In genomic region chr13:32314968-32315254, GRCh38 we compare ENCODE assay signal across 8 cellular contexts. TPM values are rescaled to one million over a fixed set of nuclear protein-coding genes. Genes with fewer than 3 reads are reported as not detected.
DNase-seq lines count a peak whose midpoint lies in the region; ATAC-seq, FAIRE-seq and TF ChIP-seq lines count a peak whose summit lies in the region.

No MANE protein-coding gene starts in this region.

- H3K9me3 Mint-ChIP-seq in GM23338, result no peaks in the 10 kb centered on the region
- H3K9me3 Mint-ChIP-seq in activated CD4-positive, alpha-beta T cell treated with anti-CD3 and anti-CD28 coated beads, Interleukin-2, amount 10 ng/mL, durations not matched to agents 7 days and 5 days, result no peaks in the 10 kb centered on the region
- no peaks in the 10 kb centered on the region for H3K9me3 Mint-ChIP-seq in stimulated activated naive CD8-positive, alpha-beta T cell treated with anti-CD3 and anti-CD28 coated beads, Interleukin-15, Interleukin-2, amounts not matched to agents 100 ng/mL and 50 ng/mL, for 24 hours

- peak overlapping the region; percentile 25; the same call in 1 of the 2 replicates for H3K18ac ChIP-seq in H1 (ENCODE audit: extremely low read depth, low read length)

- H2BK120ac ChIP-seq in H1 (replicated peaks; ENCODE audit: low read depth, low read length), result no peak overlapping the region

- H3K36me3 ChIP-seq in GM23338 (ENCODE audit: insufficient read depth), result peaks cover 3% of the 10 kb centered on the region; the same call in 1 of the 2 replicates
- no peaks in the 10 kb centered on the region for H3K36me3 ChIP-seq in MM.1S (replicated peaks; ENCODE audit: insufficient read depth, low read length)
- H3K36me3 ChIP-seq in H1 (ENCODE audit: control insufficient read depth in 2 of 4, insufficient read depth in 4 of 4, low read length in 3 of 4), result peaks cover 0 to 8% (median 2%) of the 10 kb centered on the region in 4 experiments; a peak in 4 of 8 replicates
- H3K36me3 ChIP-seq in mucosa of rectum (ENCODE audit: control insufficient read depth in 2 of 2, insufficient read depth in 2 of 2, low read length in 2 of 2), result no peaks in the 10 kb centered on the region

- DNase-seq in GM03348 (ENCODE audit: low spot score) (peak; percentile 48), GM23338 (ENCODE audit: low spot score) (peak; percentile 85), MM.1S (peak; percentile 6), H1 (ENCODE audit: low read depth in 1 of 2, low spot score in 2 of 2) (no peak), ureter (ENCODE audit: low spot score) (no peak)
- DNase-seq in activated CD4-positive, alpha-beta T cell treated with anti-CD3 and anti-CD28 coated beads, Interleukin-2, amount 10 ng/mL, durations not matched to agents 7 days and 5 days, result peak; percentile 69

- H4K5ac ChIP-seq in H1 (ENCODE audit: insufficient read length, low read depth, low read length), result peak overlapping the region; percentile 89

- no peak overlapping the region for H2BK20ac ChIP-seq in H1 (ENCODE audit: low read length)

- H4K91ac ChIP-seq in H1 (replicated peaks; ENCODE audit: insufficient read length, low read length), result peak overlapping the region; percentile 72

- no peak overlapping the region for H2BK12ac ChIP-seq in H1 (ENCODE audit: low read depth, low read length)

- H3K14ac ChIP-seq in H1 (ENCODE audit: insufficient read length), result no peak overlapping the region

- H4K8ac ChIP-seq in H1 (ENCODE audit: extremely low read depth, insufficient read depth, low read length), result peak overlapping the region; percentile 96; the same call in 1 of the 2 replicates

- peak overlapping the region; percentile 99 for H3K27ac Mint-ChIP-seq in GM23338
- H3K27ac Mint-ChIP-seq in activated CD4-positive, alpha-beta T cell treated with anti-CD3 and anti-CD28 coated beads, Interleukin-2, amount 10 ng/mL, durations not matched to agents 7 days and 5 days, result peak overlapping the region; percentile 100
- H3K27ac Mint-ChIP-seq in stimulated activated naive CD8-positive, alpha-beta T cell treated with anti-CD3 and anti-CD28 coated beads, Interleukin-15, Interleukin-2, amounts not matched to agents 100 ng/mL and 50 ng/mL, for 24 hours, result peak overlapping the region; percentile 99

- H3K79me2 ChIP-seq in GM23338 (replicated peaks; ENCODE audit: insufficient read depth) (no peaks in the 10 kb centered on the region), MM.1S (ENCODE audit: low read length) (no peaks in the 10 kb centered on the region), H1 (ENCODE audit: control insufficient read depth in 1 of 2, insufficient read depth in 2 of 2, low read length in 2 of 2) (no peaks in the 10 kb centered on the region)

- no peak overlapping the region for H3K23ac ChIP-seq in H1 (ENCODE audit: insufficient read length)

- H3K56ac ChIP-seq in H1 (replicated peaks; ENCODE audit: insufficient read length, low read depth, low read length), result peak overlapping the region; percentile 38

- H3K79me1 ChIP-seq in H1 (ENCODE audit: low read depth, low read length), result no peaks in the 10 kb centered on the region

- CTCF ChIA-PET in activated CD4-positive, alpha-beta T cell treated with anti-CD3 and anti-CD28 coated beads, Interleukin-2, amount 10 ng/mL, durations not matched to agents 7 days and 5 days (lab: Charles Lee), result interaction anchor here (0.5 to 2.3 kb wide), 9 partner anchors 12 to 405 kb away, joined by 3 to 11 read pairs (median 3); no protein-coding TSS in a partner anchor
- CTCF ChIA-PET in H1 (lab: Charles Lee; ENCODE audit: partially characterized antibody), result interaction anchor here (0.6 to 1.5 kb wide), 7 partner anchors 26 to 469 kb away, joined by 3 to 9 read pairs (median 3); no protein-coding TSS in a partner anchor

- TF ChIP-seq CTCF in GM23338 (conservative IDR thresholded peaks at IDR 0.05; ENCODE audit: low read depth in 2 of 2) (no peak), MM.1S (IDR thresholded peaks at IDR 0.05; ENCODE audit: low read length) (no peak), H1 (IDR thresholded peaks at IDR 0.05; ENCODE audit: control extremely low read depth in 1 of 3, insufficient read depth in 1 of 3, low read depth in 1 of 3, low read length in 3 of 3) (no peak)

- H3K23me2 ChIP-seq in H1 (ENCODE audit: low read depth, low read length), result peaks cover 10% of the 10 kb centered on the region

- 16% methylated on average over 7 of the region's 7 CpGs; no CpG with 5 or more reads in 1 of the 2 experiments for WGBS in H1 (ENCODE audit: extremely low coverage in 1 of 2, insufficient coverage in 1 of 2, insufficient read length in 1 of 2, insufficient replicate concordance in 2 of 2, low coverage in 1 of 2, low lambda C conversion rate in 2 of 2, missing lambda C conversion rate in 1 of 2), 2 experiments

- H3K27ac ChIP-seq in GM23338 (ENCODE audit: low read depth) (peak overlapping the region; percentile 93), MM.1S (ENCODE audit: low read length) (peak overlapping the region; percentile 90), H1 (ENCODE audit: low read depth, low read length) (peak overlapping the region; percentile 93), mucosa of rectum (ENCODE audit: low read depth in 2 of 2, low read length in 2 of 2) (peak overlapping the region; percentile 92 to 97)

- no peaks in the 10 kb centered on the region; the same call in 1 of the 2 replicates for H3K4me1 ChIP-seq in GM23338 (ENCODE audit: insufficient read depth)
- H3K4me1 ChIP-seq in MM.1S (ENCODE audit: low read length), result 0 out of 2 replicates have a peak, but pooled peaks cover 3% of the 10 kb centered on the region
- peaks cover 0 to 5% (median under 1%) of the 10 kb centered on the region in 4 experiments; a peak in 5 of 7 replicates for H3K4me1 ChIP-seq in H1 (replicated peaks in 1 of 4; ENCODE audit: control insufficient read depth in 3 of 4, insufficient read depth in 4 of 4, low read length in 3 of 4)
- peaks cover 1 to 2% of the 10 kb centered on the region in 2 donors for H3K4me1 ChIP-seq in mucosa of rectum (ENCODE audit: control insufficient read depth in 2 of 2, insufficient read depth in 2 of 2, low read length in 2 of 2)

- H3K4me3 Mint-ChIP-seq in GM23338, result peak overlapping the region; percentile 88
- H3K4me3 Mint-ChIP-seq in activated CD4-positive, alpha-beta T cell treated with anti-CD3 and anti-CD28 coated beads, Interleukin-2, amount 10 ng/mL, durations not matched to agents 7 days and 5 days, result peak overlapping the region; percentile 89
- peak overlapping the region; percentile 92 for H3K4me3 Mint-ChIP-seq in stimulated activated naive CD8-positive, alpha-beta T cell treated with anti-CD3 and anti-CD28 coated beads, Interleukin-15, Interleukin-2, amounts not matched to agents 100 ng/mL and 50 ng/mL, for 24 hours

- H3K9me2 ChIP-seq in GM23338 (ENCODE audit: insufficient read depth) (no peaks in the 10 kb centered on the region), MM.1S (replicated peaks; ENCODE audit: insufficient read depth, low read length) (no peaks in the 10 kb centered on the region)

- peaks cover 9% of the 10 kb centered on the region for H3K27me3 Mint-ChIP-seq in GM23338 (ENCODE audit: insufficient read depth, low read depth, poor library complexity)
- H3K27me3 Mint-ChIP-seq in activated CD4-positive, alpha-beta T cell treated with anti-CD3 and anti-CD28 coated beads, Interleukin-2, amount 10 ng/mL, durations not matched to agents 7 days and 5 days, result no peaks in the 10 kb centered on the region
- no peaks in the 10 kb centered on the region for H3K27me3 Mint-ChIP-seq in stimulated activated naive CD8-positive, alpha-beta T cell treated with anti-CD3 and anti-CD28 coated beads, Interleukin-15, Interleukin-2, amounts not matched to agents 100 ng/mL and 50 ng/mL, for 24 hours

- H2AFZ ChIP-seq in GM23338, result peak overlapping the region; percentile 57
- H2AFZ ChIP-seq in MM.1S (ENCODE audit: low read length), result peak overlapping the region; percentile 95
- H2AFZ ChIP-seq in H1 (ENCODE audit: low read length), result peak overlapping the region; percentile 93

- H3K4me1 Mint-ChIP-seq in GM23338, result peaks cover 10% of the 10 kb centered on the region
- H3K4me1 Mint-ChIP-seq in activated CD4-positive, alpha-beta T cell treated with anti-CD3 and anti-CD28 coated beads, Interleukin-2, amount 10 ng/mL, durations not matched to agents 7 days and 5 days, result peaks cover 43% of the 10 kb centered on the region
- peaks cover 18% of the 10 kb centered on the region for H3K4me1 Mint-ChIP-seq in stimulated activated naive CD8-positive, alpha-beta T cell treated with anti-CD3 and anti-CD28 coated beads, Interleukin-15, Interleukin-2, amounts not matched to agents 100 ng/mL and 50 ng/mL, for 24 hours (ENCODE audit: low read depth)

- no peak overlapping the region for H2AK5ac ChIP-seq in H1 (ENCODE audit: low read depth, low read length)

- H3K27me3 ChIP-seq in GM23338 (ENCODE audit: insufficient read depth), result no peaks in the 10 kb centered on the region
- H3K27me3 ChIP-seq in MM.1S (replicated peaks; ENCODE audit: insufficient read depth, low read length), result no peaks in the 10 kb centered on the region
- H3K27me3 ChIP-seq in H1 (replicated peaks in 1 of 4; ENCODE audit: control insufficient read depth in 3 of 4, extremely low read depth in 1 of 4, insufficient read depth in 3 of 4, low read length in 3 of 4), result no peaks in the 10 kb centered on the region
- no peaks in the 10 kb centered on the region for H3K27me3 ChIP-seq in mucosa of rectum (ENCODE audit: control insufficient read depth in 2 of 2, insufficient read depth in 2 of 2, low read length in 2 of 2)

- no peak overlapping the region for H3K4ac ChIP-seq in H1 (replicated peaks; ENCODE audit: insufficient read length, low read depth, low read length)

- FAIRE-seq in H1 (lab: Jason Lieb, UNC), result no peak

- H3K9ac ChIP-seq in MM.1S (ENCODE audit: low read length), result peak overlapping the region; percentile 90
- H3K9ac ChIP-seq in H1 (replicated peaks in 1 of 4; ENCODE audit: extremely low read depth in 1 of 4, low read depth in 3 of 4, low read length in 3 of 4), result peak overlapping the region in 3 of 4 experiments; percentile 75 to 94 (median 93); a peak in 6 of 7 replicates
- peak overlapping the region; percentile 93 to 97 for H3K9ac ChIP-seq in mucosa of rectum (ENCODE audit: low read depth in 1 of 2, low read length in 2 of 2)

- no peak overlapping the region for H2BK15ac ChIP-seq in H1 (ENCODE audit: low read length)

- POLR2A ChIA-PET in activated CD4-positive, alpha-beta T cell treated with anti-CD3 and anti-CD28 coated beads, Interleukin-2, amount 10 ng/mL, durations not matched to agents 7 days and 5 days (lab: Charles Lee), result interaction anchor here (0.6 to 1.0 kb wide), 4 partner anchors 45 to 125 kb away, joined by 3 read pairs; no protein-coding TSS in a partner anchor
- POLR2A ChIA-PET in H1 (lab: Charles Lee; ENCODE audit: partially characterized antibody), result interaction anchor here (0.7 to 2.3 kb wide), 28 partner anchors 9 to 369 kb away, joined by 3 to 12 read pairs (median 4); partner anchors contain the start of gene FRY

- no peak for TF ChIP-seq POLR2A in H1 (IDR thresholded peaks at IDR 0.05; ENCODE audit: control extremely low read depth in 1 of 2, low read depth in 2 of 2, low read length in 2 of 2)

- TF ChIP-seq EP300 in H1 (IDR thresholded peaks at IDR 0.05; ENCODE audit: borderline replicate concordance in 1 of 2, low read depth in 2 of 2, low read length in 2 of 2), result no peak

- H3F3A ChIP-seq in GM23338 (replicated peaks; ENCODE audit: low read depth), result no peaks in the 10 kb centered on the region
- no peaks in the 10 kb centered on the region for H3F3A ChIP-seq in MM.1S (ENCODE audit: insufficient read depth, low read length)

- H4K20me1 ChIP-seq in GM23338 (replicated peaks; ENCODE audit: insufficient read depth) (no peaks in the 10 kb centered on the region), MM.1S (ENCODE audit: insufficient read depth, low read length) (no peaks in the 10 kb centered on the region), H1 (replicated peaks in 1 of 2; ENCODE audit: control insufficient read depth in 1 of 2, insufficient read depth in 2 of 2, low read length in 2 of 2) (no peaks in the 10 kb centered on the region)

- no peak for TF ChIP-seq RAD21 in H1 (IDR thresholded peaks at IDR 0.05 in 1 of 2, conservative IDR thresholded peaks at IDR 0.05 in 1 of 2; ENCODE audit: low read depth in 2 of 2, low read length in 2 of 2)

- H3K4me3 ChIP-seq in GM23338 (peak overlapping the region; percentile 65), MM.1S (ENCODE audit: low read length) (peak overlapping the region; percentile 76), H1 (ENCODE audit: extremely low read depth in 1 of 4, insufficient read depth in 2 of 4, low read depth in 3 of 4, low read length in 4 of 4) (peak overlapping the region; percentile 60 to 69 (median 64)), mucosa of rectum (ENCODE audit: low read length in 2 of 2) (peak overlapping the region; percentile 81 to 96)

- H3K9me3 ChIP-seq in MM.1S (replicated peaks; ENCODE audit: insufficient read depth, low read length) (no peaks in the 10 kb centered on the region), H1 (ENCODE audit: insufficient read depth in 2 of 2, low read depth in 1 of 2, low read length in 1 of 2) (no peaks in the 10 kb centered on the region), mucosa of rectum (ENCODE audit: control insufficient read depth in 2 of 2, low read length in 2 of 2) (no peaks in the 10 kb centered on the region)

- H3K4me2 ChIP-seq in GM23338 (peak overlapping the region; percentile 76), MM.1S (ENCODE audit: low read depth, low read length) (peak overlapping the region; percentile 90), H1 (ENCODE audit: insufficient read depth in 1 of 2, low read depth in 2 of 2, low read length in 2 of 2) (peak overlapping the region; percentile 90 to 97)

- ATAC-seq in GM23338, result peak; percentile 53

- H2BK5ac ChIP-seq in H1 (ENCODE audit: low read depth, low read length), result 0 out of 2 replicates have a peak overlapping the region, but pooled peaks have one; percentile 87

- peaks cover 16% of the 10 kb centered on the region for H3K36me3 Mint-ChIP-seq in GM23338 (ENCODE audit: low read depth)
- H3K36me3 Mint-ChIP-seq in activated CD4-positive, alpha-beta T cell treated with anti-CD3 and anti-CD28 coated beads, Interleukin-2, amount 10 ng/mL, durations not matched to agents 7 days and 5 days (ENCODE audit: low read depth), result peaks cover 20% of the 10 kb centered on the region
- peaks cover 23% of the 10 kb centered on the region for H3K36me3 Mint-ChIP-seq in stimulated activated naive CD8-positive, alpha-beta T cell treated with anti-CD3 and anti-CD28 coated beads, Interleukin-15, Interleukin-2, amounts not matched to agents 100 ng/mL and 50 ng/mL, for 24 hours (ENCODE audit: low read depth)

RNA-seq across cellular contexts. Expression of gene ZAR1L, which starts 0.3 kb away (rescaled TPM):
- total RNA-seq in GM23338 (2014; rRNA removed; shearing (Covaris generic)), result 0.23 and 0.56 TPM in 2 replicates
- polyA plus RNA-seq in GM23338 (2016; fragmentation: Nextera tagmentation; extraction: Ambion mirVana) (0.31 and 0.37 TPM in 2 replicates), H1 (2011; rRNA removed) (0.30 and 0.47 TPM in 2 replicates)
- not detected for total RNA-seq in activated CD4-positive, alpha-beta T cell treated with anti-CD3 and anti-CD28 coated beads, Interleukin-2, amount 10 ng/mL, durations not matched to agents 7 days and 5 days
- total RNA-seq in H1 (2021; fragmentation: NEBNext Ultra II Directional; extraction: Animal tissue kit (Norgen Biotek cat#: 25700)), result 0.19 TPM in 1 of 2 replicates, not detected in the other
- polyA plus RNA-seq in H1 (2011; cell fraction: cytosol; rRNA removed), result 0.47 TPM
- 0.34 TPM for polyA plus RNA-seq in H1 (2011; cell fraction: nucleus; rRNA removed)
- 0.23 to 0.55 TPM (median 0.28 TPM) in 4 replicates for polyA plus RNA-seq in H1 (2012, experiment 1 of 2)
- polyA plus RNA-seq in H1 (2012, experiment 2 of 2), result 0.17 TPM
- polyA plus RNA-seq in H1 (2013, experiment 1 of 2), result 0.16 TPM
- 0.15 TPM for polyA plus RNA-seq in H1 (2013, experiment 2 of 2)
- 0.16 TPM in 1 of 2 replicates, not detected in the other for polyA minus RNA-seq in H1 (2011; rRNA and poly(A)+ RNA removed)
- not detected for polyA minus RNA-seq in H1 (2011; cell fraction: cytosol; rRNA and poly(A)+ RNA removed)
- polyA minus RNA-seq in H1 (2011; cell fraction: nucleus; rRNA and poly(A)+ RNA removed), result not detected
- not detected for total RNA-seq in ureter

RNA-seq across cellular contexts. Expression of gene BRCA2, which starts 0.4 kb away (rescaled TPM):
- 22.4 and 28.6 TPM in 2 replicates for total RNA-seq in GM23338 (2014; rRNA removed; shearing (Covaris generic))
- polyA plus RNA-seq in GM23338 (2016; fragmentation: Nextera tagmentation; extraction: Ambion mirVana) (28.1 and 38.7 TPM in 2 replicates), H1 (2011; rRNA removed) (2.1 and 4.2 TPM in 2 replicates)
- total RNA-seq in activated CD4-positive, alpha-beta T cell treated with anti-CD3 and anti-CD28 coated beads, Interleukin-2, amount 10 ng/mL, durations not matched to agents 7 days and 5 days, result 10 to 100 TPM; 26.3 to 33.5 TPM
- total RNA-seq in H1 (2021; fragmentation: NEBNext Ultra II Directional; extraction: Animal tissue kit (Norgen Biotek cat#: 25700)), result 22.2 and 24.9 TPM in 2 replicates
- polyA plus RNA-seq in H1 (2011; cell fraction: cytosol; rRNA removed), result 5.1 TPM
- 7.2 TPM for polyA plus RNA-seq in H1 (2011; cell fraction: nucleus; rRNA removed)
- 8.1 to 12.7 TPM (median 10.7 TPM) in 4 replicates for polyA plus RNA-seq in H1 (2012, experiment 1 of 2)
- polyA plus RNA-seq in H1 (2012, experiment 2 of 2), result 0.58 TPM
- polyA plus RNA-seq in H1 (2013, experiment 1 of 2), result 10.9 TPM
- 11.4 TPM for polyA plus RNA-seq in H1 (2013, experiment 2 of 2)
- polyA minus RNA-seq in H1 (2011; rRNA and poly(A)+ RNA removed), result 14.3 and 22.5 TPM in 2 replicates
- polyA minus RNA-seq in H1 (2011; cell fraction: cytosol; rRNA and poly(A)+ RNA removed), result 7.6 TPM
- 23.7 TPM for polyA minus RNA-seq in H1 (2011; cell fraction: nucleus; rRNA and poly(A)+ RNA removed)
- total RNA-seq in ureter, result 2.1 TPM

Comparison
In these comparisons a context has a peak if more than half of its experiments do, and no peak if none do; other contexts are left out.
1. DNase-seq: peak in GM03348 (single experiment), GM23338 (single experiment), MM.1S (single experiment) and activated CD4-positive, alpha-beta T cell treated with anti-CD3 and anti-CD28 coated beads, Interleukin-2, amount 10 ng/mL, durations not matched to agents 7 days and 5 days (single experiment); none in H1 (0 of 2) and ureter (single experiment).
2. Peak in every context shown above with its lines, with median percentiles within 50 percentile points of each other: H2AFZ ChIP-seq, H3K27ac ChIP-seq, H3K4me2 ChIP-seq, H3K4me3 ChIP-seq, H3K27ac Mint-ChIP-seq, H3K4me3 Mint-ChIP-seq and H3K9ac ChIP-seq.